8 cellular contexts compared by ENCODE assay signal in genomic region chr19:55460670-55461258, GRCh38. TPM values are rescaled to one million over a fixed set of nuclear protein-coding genes. Genes with fewer than 3 reads are reported as not detected.
DNase-seq lines count a peak whose midpoint lies in the region; ATAC-seq and TF ChIP-seq lines count a peak whose summit lies in the region.

No MANE protein-coding gene starts in this region.

- no peaks in the 10 kb centered on the region for H3K27me3 Mint-ChIP-seq in activated naive CD8-positive, alpha-beta T cell
- peaks cover 6% of the 10 kb centered on the region for H3K27me3 Mint-ChIP-seq in glutamatergic neuron (ENCODE audit: unreplicated experiment)

- H3K9me3 Mint-ChIP-seq in activated naive CD8-positive, alpha-beta T cell (ENCODE audit: low read depth) = no peaks in the 10 kb centered on the region
- H3K9me3 Mint-ChIP-seq in glutamatergic neuron (ENCODE audit: unreplicated experiment) = peaks cover 8% of the 10 kb centered on the region

- no peaks in the 10 kb centered on the region for H3K36me3 Mint-ChIP-seq in activated naive CD8-positive, alpha-beta T cell
- H3K36me3 Mint-ChIP-seq in glutamatergic neuron (ENCODE audit: unreplicated experiment) = no peaks in the 10 kb centered on the region

- peak overlapping the region; percentile 73 for H3K27ac Mint-ChIP-seq in activated naive CD8-positive, alpha-beta T cell
- H3K27ac Mint-ChIP-seq in glutamatergic neuron (ENCODE audit: unreplicated experiment) = peak overlapping the region; percentile 52

- peaks cover 24% of the 10 kb centered on the region for H3K4me1 Mint-ChIP-seq in activated naive CD8-positive, alpha-beta T cell (ENCODE audit: low read depth)
- H3K4me1 Mint-ChIP-seq in glutamatergic neuron (ENCODE audit: low read depth, unreplicated experiment) = peaks cover 15% of the 10 kb centered on the region

- peak overlapping the region; percentile 89 for H3K4me3 Mint-ChIP-seq in activated naive CD8-positive, alpha-beta T cell
- peak overlapping the region; percentile 81 for H3K4me3 Mint-ChIP-seq in glutamatergic neuron (ENCODE audit: unreplicated experiment)

- ATAC-seq in omental fat pad (ENCODE audit: low FRiP score) = peak; percentile 70
- ATAC-seq in GM18502 (IDR thresholded peaks at IDR 0.05; ENCODE audit: poor library complexity, unreplicated experiment) = no peak
- ATAC-seq in GM21786 (IDR thresholded peaks at IDR 0.05; ENCODE audit: unreplicated experiment) = no peak

- TF ChIP-seq CTCF in GM10266 (IDR thresholded peaks at IDR 0.05; ENCODE audit: control insufficient read depth, insufficient read depth, low read depth, missing control alignments) (no peak), glutamatergic neuron (IDR thresholded peaks at IDR 0.05; ENCODE audit: partially characterized antibody, unreplicated experiment) (no peak), omental fat pad (IDR thresholded peaks at IDR 0.05) (no peak)

- DNase-seq in AG08395 (ENCODE audit: low spot score) (peak; percentile 91), GM10266 (ENCODE audit: extremely low spot score) (peak; percentile 79), NCI-H82 treated with DMSO at 0.1 percent for 48 hours (lab: John Stamatoyannopoulos, UW; ENCODE audit: unreplicated experiment) (peak; percentile 57), glutamatergic neuron (peak; percentile 77), omental fat pad (ENCODE audit: low spot score) (peak; percentile 82)

RNA-seq across cellular contexts. Expression of gene ISOC2, which starts 0.7 kb away (rescaled TPM):
- 24.9 TPM for total RNA-seq in glutamatergic neuron (ENCODE audit: unreplicated experiment)
- 10 to 100 TPM; 52.5 to 96.8 (median 62.5) TPM for total RNA-seq in omental fat pad

RNA-seq across cellular contexts. Expression of gene C19orf85, which starts 3.8 kb away (rescaled TPM):
- total RNA-seq in glutamatergic neuron (ENCODE audit: unreplicated experiment) (not detected), omental fat pad (not detected)

RNA-seq across cellular contexts. Expression of gene ZNF628, which starts 15.7 kb away (rescaled TPM):
- 13.7 TPM for total RNA-seq in glutamatergic neuron (ENCODE audit: unreplicated experiment)
- total RNA-seq in omental fat pad = 1 to 10 TPM; 1.7 to 6.4 (median 2.6) TPM

RNA-seq across cellular contexts. Expression of gene SHISA7, which starts 17.7 kb away (rescaled TPM):
- total RNA-seq in glutamatergic neuron (ENCODE audit: unreplicated experiment) = 3.2 TPM
- total RNA-seq in omental fat pad = not detected

RNA-seq across cellular contexts. Expression of gene NAT14, which starts 24.2 kb away (rescaled TPM):
- total RNA-seq in glutamatergic neuron (ENCODE audit: unreplicated experiment) = 125 TPM
- total RNA-seq in omental fat pad = 1 to 10 TPM; 2.3 to 4.6 (median 2.6) TPM
